9 cellular contexts compared by ENCODE assay signal in genomic region chr7:41134242-41134872, GRCh38.
A peak's percentile ranks its signal among the peaks of the same experiment; 100 is the strongest.
DNase-seq lines count a peak whose midpoint lies in the region; ATAC-seq, FAIRE-seq and TF ChIP-seq lines count a peak whose summit lies in the region.
"Had no signal": no experiment of that assay in that cellular context is flagged by ENCODE, and none has a peak within 500 bp of the region (broad histone marks: within the 10 kb centered on the region; RNA-seq: fewer than 3 reads in every experiment).

No MANE protein-coding gene starts in this region.

- H3K79me2 ChIP-seq in MM.1S (ENCODE audit: low read length), result no peaks in the 10 kb centered on the region

- WGBS in small intestine, 3 donors, result 24 to 37% (median 34%) methylated on average over 3 of the region's 3 CpGs

- H3K27ac ChIP-seq in vagina (no peak overlapping the region), small intestine (ENCODE audit: low read depth in 1 of 2, low read length in 1 of 2) (no peak overlapping the region), MM.1S (ENCODE audit: low read length) (no peak overlapping the region)

- TF ChIP-seq CTCF in GM13976 (IDR thresholded peaks at IDR 0.05; ENCODE audit: borderline replicate concordance, control extremely low read depth, extremely low read depth, insufficient read depth, missing control alignments), result no peak
- TF ChIP-seq CTCF in vagina (IDR thresholded peaks at IDR 0.05), result no peak
- TF ChIP-seq CTCF in MM.1S (IDR thresholded peaks at IDR 0.05; ENCODE audit: low read length), result no peak

- in situ Hi-C loops in GM13976 (cut with MboI; ENCODE audit: low sequenced_read_pairs, unreplicated experiment), result no loop called here

- peak; percentile 90 for ATAC-seq in GM21825 (IDR thresholded peaks at IDR 0.05; ENCODE audit: unreplicated experiment)

- H3K4me3 ChIP-seq in vagina, result no peak overlapping the region
- H3K4me3 ChIP-seq in small intestine (ENCODE audit: low read depth in 1 of 2, low read length in 2 of 2), result no peak overlapping the region
- H3K4me3 ChIP-seq in MM.1S (ENCODE audit: low read length), result no peak overlapping the region

- H4K20me1 ChIP-seq in MM.1S (ENCODE audit: insufficient read depth, low read length), result no peaks in the 10 kb centered on the region

- no peak for FAIRE-seq in small intestine (lab: Jason Lieb, UNC)

- no peak for TF ChIP-seq POLR2A in vagina (IDR thresholded peaks at IDR 0.05)

- H3K36me3 ChIP-seq in vagina, result no peaks in the 10 kb centered on the region
- H3K36me3 ChIP-seq in small intestine (ENCODE audit: control insufficient read depth in 2 of 2, insufficient read depth in 2 of 2, low read length in 2 of 2), result no peaks in the 10 kb centered on the region
- H3K36me3 ChIP-seq in MM.1S (replicated peaks; ENCODE audit: insufficient read depth, low read length), result no peaks in the 10 kb centered on the region

- intact Hi-C loops in vagina (cut with DNase I), result no loop called here
- intact Hi-C loops in cardiac septum (cut with DNase I), result no loop called here

- H3K27me3 ChIP-seq in vagina (no peaks in the 10 kb centered on the region), small intestine (ENCODE audit: control insufficient read depth in 2 of 2, insufficient read depth in 2 of 2, low read length in 2 of 2) (no peaks in the 10 kb centered on the region), MM.1S (replicated peaks; ENCODE audit: insufficient read depth, low read length) (no peaks in the 10 kb centered on the region)

- no peak overlapping the region for H3K9ac ChIP-seq in MM.1S (ENCODE audit: low read length)

- H3K4me1 ChIP-seq in vagina (peaks cover 10% of the 10 kb centered on the region), small intestine (ENCODE audit: control insufficient read depth in 2 of 2, insufficient read depth in 1 of 2, low read depth in 1 of 2, low read length in 1 of 2) (no peaks in the 10 kb centered on the region), MM.1S (ENCODE audit: low read length) (no peaks in the 10 kb centered on the region)

- no peak overlapping the region for H2AFZ ChIP-seq in MM.1S (ENCODE audit: low read length)

- no peaks in the 10 kb centered on the region for H3K9me2 ChIP-seq in MM.1S (replicated peaks; ENCODE audit: insufficient read depth, low read length)

- DNase-seq in GM13976 (ENCODE audit: low spot score) (peak; percentile 58), Kasumi-1 (lab: John Stamatoyannopoulos, UW) (peak; percentile 65 to 75), islet precursor cell (peak; percentile 77), vagina (ENCODE audit: extremely low spot score in 2 of 2) (no peak), small intestine (no peak), MM.1S (no peak), cardiac septum (ENCODE audit: low spot score) (no peak)
- DNase-seq: occipital lobe had no signal

- H3K4me2 ChIP-seq in MM.1S (ENCODE audit: low read depth, low read length), result no peak overlapping the region

- no peaks in the 10 kb centered on the region for H3F3A ChIP-seq in MM.1S (ENCODE audit: insufficient read depth, low read length)

- no peaks in the 10 kb centered on the region for H3K9me3 ChIP-seq in vagina
- no peaks in the 10 kb centered on the region for H3K9me3 ChIP-seq in small intestine (ENCODE audit: control insufficient read depth, low read depth)
- no peaks in the 10 kb centered on the region for H3K9me3 ChIP-seq in MM.1S (replicated peaks; ENCODE audit: insufficient read depth, low read length)

Comparison
In these comparisons a context has a peak if more than half of its experiments do, and no peak if none do; other contexts are left out.
1. DNase-seq: peak in GM13976 (single experiment), Kasumi-1 (2 of 2) and islet precursor cell (single experiment); none in vagina (0 of 2), small intestine (single experiment), MM.1S (single experiment) and cardiac septum (single experiment).